ENCODE assay signal across 12 cellular contexts in genomic region chr19:13693933-13694332, GRCh38.
"Had no signal": no experiment of that assay in that cellular context is flagged by ENCODE, and none has a peak within 500 bp of the region (broad histone marks: within the 10 kb centered on the region; RNA-seq: fewer than 3 reads in every experiment).

No MANE protein-coding gene starts in this region.

- H3K4me3 Mint-ChIP-seq: activated CD4-positive, alpha-beta memory T cell treated with anti-CD3 and anti-CD28 coated beads, Interleukin-2, amount 10 ng/mL, durations not matched to agents 7 days and 5 days; activated naive CD8-positive, alpha-beta T cell treated with anti-CD3 and anti-CD28 coated beads, Interleukin-2, amount 50 U/mL, for 24 hours; activated T-cell treated with anti-CD3 and anti-CD28 coated beads, Interleukin-2, amount 50 U/mL, for 72 hours had no signal

- H3K27me3 Mint-ChIP-seq: activated CD4-positive, alpha-beta memory T cell treated with anti-CD3 and anti-CD28 coated beads, Interleukin-2, amount 10 ng/mL, durations not matched to agents 7 days and 5 days had no signal

- H3K9me3 ChIP-seq: neutrophil had no signal

- H3K4me1 Mint-ChIP-seq: activated CD4-positive, alpha-beta memory T cell treated with anti-CD3 and anti-CD28 coated beads, Interleukin-2, amount 10 ng/mL, durations not matched to agents 7 days and 5 days; activated naive CD8-positive, alpha-beta T cell treated with anti-CD3 and anti-CD28 coated beads, Interleukin-2, amount 50 U/mL, for 24 hours had no signal

- H3K9me3 Mint-ChIP-seq: activated CD4-positive, alpha-beta memory T cell treated with anti-CD3 and anti-CD28 coated beads, Interleukin-2, amount 10 ng/mL, durations not matched to agents 7 days and 5 days; activated naive CD8-positive, alpha-beta T cell treated with anti-CD3 and anti-CD28 coated beads, Interleukin-2, amount 50 U/mL, for 24 hours; activated T-cell treated with anti-CD3 and anti-CD28 coated beads, Interleukin-2, amount 50 U/mL, for 72 hours had no signal

- ATAC-seq: activated naive CD8-positive, alpha-beta T cell treated with anti-CD3 and anti-CD28 coated beads, Interleukin-2, amount 50 U/mL, for 24 hours; activated T-cell treated with anti-CD3 and anti-CD28 coated beads, Interleukin-2, amount 50 U/mL, for 72 hours; esophagus mucosa had no signal

- H3K4me3 ChIP-seq: cardiac muscle cell, lung, stomach had no signal

- H3K27ac Mint-ChIP-seq: activated CD4-positive, alpha-beta memory T cell treated with anti-CD3 and anti-CD28 coated beads, Interleukin-2, amount 10 ng/mL, durations not matched to agents 7 days and 5 days; activated naive CD8-positive, alpha-beta T cell treated with anti-CD3 and anti-CD28 coated beads, Interleukin-2, amount 50 U/mL, for 24 hours; activated T-cell treated with anti-CD3 and anti-CD28 coated beads, Interleukin-2, amount 50 U/mL, for 72 hours had no signal

- DNase-seq: activated CD4-positive, alpha-beta memory T cell treated with anti-CD3 and anti-CD28 coated beads, Interleukin-2, amount 10 ng/mL, durations not matched to agents 7 days and 5 days; activated CD8-positive, alpha-beta memory T cell treated with anti-CD3 and anti-CD28 coated beads, Interleukin-2, amount 50 U/mL, for 4 hours; activated naive CD8-positive, alpha-beta T cell treated with anti-CD3 and anti-CD28 coated beads, Interleukin-2, amount 50 U/mL, for 24 hours; activated T-cell treated with anti-CD3 and anti-CD28 coated beads, Interleukin-2, amount 50 U/mL, for 72 hours; midbrain; stimulated activated CD4-positive, alpha-beta T cell treated with anti-CD3 and anti-CD28 coated beads, Interleukin-15, amount 100 ng/mL, for 24 hours; stimulated activated CD4-positive, alpha-beta T cell treated with anti-CD3 and anti-CD28 coated beads, Interleukin-4, amount 100 ng/mL, for 4 hours; stomach had no signal

- H3K4me1 ChIP-seq: stomach had no signal

- H3K27ac ChIP-seq: cardiac muscle cell, neutrophil, stomach had no signal

- H3K36me3 ChIP-seq: cardiac muscle cell, neutrophil, stomach had no signal
